Comparison of ENCODE assay signal across 19 cellular contexts in the genomic region with DNA sequence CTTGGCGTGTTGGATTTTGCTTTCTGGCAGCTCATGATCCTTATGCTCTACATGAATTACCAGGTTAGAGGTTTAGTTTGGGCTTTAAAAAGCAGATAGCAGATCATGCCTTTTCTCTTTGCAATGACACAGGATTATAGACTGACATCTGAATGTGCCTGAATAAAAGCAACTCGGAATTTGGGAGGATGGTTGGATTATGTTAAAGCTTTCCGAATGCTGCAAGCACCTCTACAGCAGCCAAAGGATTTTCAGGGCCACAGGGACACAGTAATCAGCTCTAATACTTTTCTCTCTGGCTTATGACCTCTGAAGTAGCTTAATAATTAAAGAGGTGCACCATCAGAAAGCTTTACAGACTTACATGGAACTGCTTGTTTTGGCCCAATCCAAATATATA.
DNase-seq lines count a peak whose midpoint lies in the region; ATAC-seq, FAIRE-seq and TF ChIP-seq lines count a peak whose summit lies in the region.
"Had no signal": no experiment of that assay in that cellular context is flagged by ENCODE, and none has a peak within 500 bp of the region (broad histone marks: within the 10 kb centered on the region; RNA-seq: fewer than 3 reads in every experiment).

No MANE protein-coding gene starts in this region.

- H2AFZ ChIP-seq in neural cell (ENCODE audit: low read depth, low read length) (no peak overlapping the region), smooth muscle cell (ENCODE audit: low read depth) (no peak overlapping the region)

- peak; percentile 87 for FAIRE-seq in D721Med (lab: Jason Lieb, UNC)
- FAIRE-seq: GM12892, H1 had no signal

- no peak overlapping the region for H3K4me3 Mint-ChIP-seq in CD8-positive, alpha-beta T cell
- H3K4me3 Mint-ChIP-seq: CD4-positive, CD25-positive, alpha-beta regulatory T cell; IgD-negative memory B cell had no signal

- POLR2A ChIA-PET in CD8-positive, alpha-beta T cell (lab: Charles Lee): interaction anchor here (0.6 kb wide), 1 partner anchor 14 kb away, joined by 3 read pairs; no protein-coding TSS in a partner anchor

- H3F3A ChIP-seq in neural cell (ENCODE audit: insufficient read depth, low read length, poor library complexity, severe bottlenecking) (no peaks in the 10 kb centered on the region), smooth muscle cell (ENCODE audit: low read depth) (peaks cover 3% of the 10 kb centered on the region)

- no peak for TF ChIP-seq RAD21 in neural cell (conservative IDR thresholded peaks at IDR 0.05)

- H3K4me2 ChIP-seq in neural cell (ENCODE audit: low read length) (no peak overlapping the region), smooth muscle cell (peak overlapping the region; percentile 43)
- H3K4me2 ChIP-seq: BLaER1 treated with 17β-estradiol and CSF1 and Interleukin-3, amounts not matched to agents 10 nM and 100 nM had no signal

- H3K79me2 ChIP-seq in neural cell (replicated peaks; ENCODE audit: insufficient read depth, low read length) (no peaks in the 10 kb centered on the region), smooth muscle cell (ENCODE audit: low read depth) (no peaks in the 10 kb centered on the region)

- no peak for ATAC-seq in GM19324 (IDR thresholded peaks at IDR 0.05; ENCODE audit: low FRiP score, unreplicated experiment)
- no peak for ATAC-seq in CD8-positive, alpha-beta T cell

- no peaks in the 10 kb centered on the region for H3K27me3 Mint-ChIP-seq in CD8-positive, alpha-beta T cell (ENCODE audit: low read depth)
- H3K27me3 Mint-ChIP-seq: CD4-positive, CD25-positive, alpha-beta regulatory T cell; IgD-negative memory B cell had no signal

- H3K27ac Mint-ChIP-seq in CD8-positive, alpha-beta T cell: no peak overlapping the region
- H3K27ac Mint-ChIP-seq: CD4-positive, CD25-positive, alpha-beta regulatory T cell; IgD-negative memory B cell had no signal

- no peaks in the 10 kb centered on the region for H4K20me1 ChIP-seq in neural cell (ENCODE audit: insufficient read depth)
- no peaks in the 10 kb centered on the region for H4K20me1 ChIP-seq in smooth muscle cell (ENCODE audit: low read depth)
- H4K20me1 ChIP-seq: BLaER1 treated with 17β-estradiol and CSF1 and Interleukin-3, amounts not matched to agents 10 nM and 100 nM had no signal

- CTCF ChIA-PET in CD8-positive, alpha-beta T cell (lab: Charles Lee): no interaction called here

- no peaks in the 10 kb centered on the region for H3K36me3 Mint-ChIP-seq in CD8-positive, alpha-beta T cell
- H3K36me3 Mint-ChIP-seq: CD4-positive, CD25-positive, alpha-beta regulatory T cell had no signal

- H3K9me2 ChIP-seq in neural cell (ENCODE audit: insufficient read depth, low read length): no peaks in the 10 kb centered on the region

- peaks cover 5% of the 10 kb centered on the region for H3K4me1 ChIP-seq in smooth muscle cell (ENCODE audit: low read depth)
- H3K4me1 ChIP-seq in CD8-positive, alpha-beta T cell (ENCODE audit: insufficient read depth, low read length): no peaks in the 10 kb centered on the region
- H3K4me1 ChIP-seq: HAP-1 had no signal

- intact Hi-C loops in CD8-positive, alpha-beta T cell (cut with DNase I, micrococcal nuclease): no loop called here

- H3K27me3 ChIP-seq in WERI-Rb-1 (ENCODE audit: insufficient read depth, low read depth, severe bottlenecking) (no peaks in the 10 kb centered on the region), neural cell (ENCODE audit: insufficient read depth, low read depth, low read length) (no peaks in the 10 kb centered on the region), smooth muscle cell (ENCODE audit: low read depth) (no peaks in the 10 kb centered on the region)
- H3K27me3 ChIP-seq in CD8-positive, alpha-beta T cell (ENCODE audit: insufficient read depth, low read length): no peaks in the 10 kb centered on the region
- H3K27me3 ChIP-seq: BLaER1 treated with 17β-estradiol and CSF1 and Interleukin-3, amounts not matched to agents 10 nM and 100 nM had no signal

- peak; percentile 6 for TF ChIP-seq EP300 in neural cell (conservative IDR thresholded peaks at IDR 0.05; ENCODE audit: poor library complexity, severe bottlenecking)

- H3K9me3 ChIP-seq in WERI-Rb-1 (ENCODE audit: severe bottlenecking): no peaks in the 10 kb centered on the region
- no peaks in the 10 kb centered on the region for H3K9me3 ChIP-seq in neural cell (ENCODE audit: low read length)
- no peaks in the 10 kb centered on the region for H3K9me3 ChIP-seq in smooth muscle cell (replicated peaks; ENCODE audit: low read depth)
- no peaks in the 10 kb centered on the region for H3K9me3 ChIP-seq in CD8-positive, alpha-beta T cell (ENCODE audit: low read length)
- H3K9me3 ChIP-seq: BLaER1 treated with 17β-estradiol and CSF1 and Interleukin-3, amounts not matched to agents 10 nM and 100 nM; HAP-1 had no signal

- H3K27ac ChIP-seq in WERI-Rb-1: no peak overlapping the region
- no peak overlapping the region for H3K27ac ChIP-seq in neural cell (ENCODE audit: low read length)
- H3K27ac ChIP-seq in smooth muscle cell (ENCODE audit: low read depth): peak overlapping the region; percentile 56
- no peak overlapping the region for H3K27ac ChIP-seq in CD8-positive, alpha-beta T cell (ENCODE audit: low read depth, low read length)
- H3K27ac ChIP-seq: BLaER1 treated with 17β-estradiol and CSF1 and Interleukin-3, amounts not matched to agents 10 nM and 100 nM had no signal

- H3K9me3 Mint-ChIP-seq in CD8-positive, alpha-beta T cell: no peaks in the 10 kb centered on the region
- H3K9me3 Mint-ChIP-seq: CD4-positive, CD25-positive, alpha-beta regulatory T cell had no signal

- H3K4me3 ChIP-seq in WERI-Rb-1 (ENCODE audit: low read depth, low read length) (no peak overlapping the region), neural cell (ENCODE audit: low read length) (no peak overlapping the region), smooth muscle cell (no peak overlapping the region)
- no peak overlapping the region for H3K4me3 ChIP-seq in CD8-positive, alpha-beta T cell (ENCODE audit: low read depth, low read length)
- H3K4me3 ChIP-seq: BLaER1 treated with 17β-estradiol and CSF1 and Interleukin-3, amounts not matched to agents 10 nM and 100 nM; HAP-1 had no signal

- H3K4me1 Mint-ChIP-seq in CD8-positive, alpha-beta T cell (ENCODE audit: low read depth): peaks cover 17% of the 10 kb centered on the region

- H3K36me3 ChIP-seq in WERI-Rb-1 (no peaks in the 10 kb centered on the region), neural cell (ENCODE audit: insufficient read depth, low read length) (no peaks in the 10 kb centered on the region), smooth muscle cell (ENCODE audit: low read depth) (no peaks in the 10 kb centered on the region)
- H3K36me3 ChIP-seq in CD8-positive, alpha-beta T cell (ENCODE audit: insufficient read depth, low read length): no peaks in the 10 kb centered on the region
- H3K36me3 ChIP-seq: BLaER1 treated with 17β-estradiol and CSF1 and Interleukin-3, amounts not matched to agents 10 nM and 100 nM; HAP-1 had no signal

- no peak overlapping the region for H3K9ac ChIP-seq in neural cell (ENCODE audit: low read length)
- H3K9ac ChIP-seq in smooth muscle cell (ENCODE audit: low read depth): no peak overlapping the region
- H3K9ac ChIP-seq: BLaER1 treated with 17β-estradiol and CSF1 and Interleukin-3, amounts not matched to agents 10 nM and 100 nM had no signal

- TF ChIP-seq CTCF in D721Med (IDR thresholded peaks at IDR 0.05; ENCODE audit: insufficient read depth, missing control alignments) (no peak), WERI-Rb-1 (IDR thresholded peaks at IDR 0.05; ENCODE audit: low read depth, low read length) (no peak), neural cell (IDR thresholded peaks at IDR 0.05; ENCODE audit: poor library complexity, severe bottlenecking) (no peak), smooth muscle cell (IDR thresholded peaks at IDR 0.05; ENCODE audit: borderline replicate concordance, insufficient read depth, poor library complexity, severe bottlenecking) (no peak)
- TF ChIP-seq CTCF in CD8-positive, alpha-beta T cell (IDR thresholded peaks at IDR 0.05): no peak

- WGBS in smooth muscle cell (ENCODE audit: low lambda C conversion rate): 21% methylated on average over 3 of the region's 3 CpGs

- DNase-seq in D721Med (ENCODE audit: insufficient read length, low spot score) (no peak), WERI-Rb-1 (peak; percentile 52), smooth muscle cell (lab: John Stamatoyannopoulos, UW; ENCODE audit: unreplicated experiment) (no peak), SIG-M5 treated with dmso at 0.1 percent for 504 hours (lab: John Stamatoyannopoulos, UW; ENCODE audit: unreplicated experiment) (no peak)
- DNase-seq in CD8-positive, alpha-beta T cell: no peak
- DNase-seq: 8988T; Calu3; CD4-positive, CD25-positive, alpha-beta regulatory T cell; DMS153; DMS79 treated with DMSO at 0.1 percent for 48 hours; EL; GDM1 had no signal

TF ChIP-seq in neural cell, 6 proteins besides CTCF, POLR2A, EP300 and RAD21 (continues in another document):
- TF ChIP-seq SMC3 (conservative IDR thresholded peaks at IDR 0.05; ENCODE audit: poor library complexity) (no peak), TAF1 (IDR thresholded peaks at IDR 0.05; ENCODE audit: low read depth) (no peak), EZH2 (IDR thresholded peaks at IDR 0.05; ENCODE audit: borderline replicate concordance, insufficient read depth, low read length, poor library complexity, severe bottlenecking) (no peak), POLR2AphosphoS5 (IDR thresholded peaks at IDR 0.05) (no peak)
- TF ChIP-seq, protein P1, sequence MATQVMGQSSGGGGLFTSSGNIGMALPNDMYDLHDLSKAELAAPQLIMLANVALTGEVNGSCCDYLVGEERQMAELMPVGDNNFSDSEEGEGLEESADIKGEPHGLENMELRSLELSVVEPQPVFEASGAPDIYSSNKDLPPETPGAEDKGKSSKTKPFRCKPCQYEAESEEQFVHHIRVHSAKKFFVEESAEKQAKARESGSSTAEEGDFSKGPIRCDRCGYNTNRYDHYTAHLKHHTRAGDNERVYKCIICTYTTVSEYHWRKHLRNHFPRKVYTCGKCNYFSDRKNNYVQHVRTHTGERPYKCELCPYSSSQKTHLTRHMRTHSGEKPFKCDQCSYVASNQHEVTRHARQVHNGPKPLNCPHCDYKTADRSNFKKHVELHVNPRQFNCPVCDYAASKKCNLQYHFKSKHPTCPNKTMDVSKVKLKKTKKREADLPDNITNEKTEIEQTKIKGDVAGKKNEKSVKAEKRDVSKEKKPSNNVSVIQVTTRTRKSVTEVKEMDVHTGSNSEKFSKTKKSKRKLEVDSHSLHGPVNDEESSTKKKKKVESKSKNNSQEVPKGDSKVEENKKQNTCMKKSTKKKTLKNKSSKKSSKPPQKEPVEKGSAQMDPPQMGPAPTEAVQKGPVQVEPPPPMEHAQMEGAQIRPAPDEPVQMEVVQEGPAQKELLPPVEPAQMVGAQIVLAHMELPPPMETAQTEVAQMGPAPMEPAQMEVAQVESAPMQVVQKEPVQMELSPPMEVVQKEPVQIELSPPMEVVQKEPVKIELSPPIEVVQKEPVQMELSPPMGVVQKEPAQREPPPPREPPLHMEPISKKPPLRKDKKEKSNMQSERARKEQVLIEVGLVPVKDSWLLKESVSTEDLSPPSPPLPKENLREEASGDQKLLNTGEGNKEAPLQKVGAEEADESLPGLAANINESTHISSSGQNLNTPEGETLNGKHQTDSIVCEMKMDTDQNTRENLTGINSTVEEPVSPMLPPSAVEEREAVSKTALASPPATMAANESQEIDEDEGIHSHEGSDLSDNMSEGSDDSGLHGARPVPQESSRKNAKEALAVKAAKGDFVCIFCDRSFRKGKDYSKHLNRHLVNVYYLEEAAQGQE (IDR thresholded peaks at IDR 0.05; ENCODE audit: borderline replicate concordance): no peak
